In the genomic region with DNA sequence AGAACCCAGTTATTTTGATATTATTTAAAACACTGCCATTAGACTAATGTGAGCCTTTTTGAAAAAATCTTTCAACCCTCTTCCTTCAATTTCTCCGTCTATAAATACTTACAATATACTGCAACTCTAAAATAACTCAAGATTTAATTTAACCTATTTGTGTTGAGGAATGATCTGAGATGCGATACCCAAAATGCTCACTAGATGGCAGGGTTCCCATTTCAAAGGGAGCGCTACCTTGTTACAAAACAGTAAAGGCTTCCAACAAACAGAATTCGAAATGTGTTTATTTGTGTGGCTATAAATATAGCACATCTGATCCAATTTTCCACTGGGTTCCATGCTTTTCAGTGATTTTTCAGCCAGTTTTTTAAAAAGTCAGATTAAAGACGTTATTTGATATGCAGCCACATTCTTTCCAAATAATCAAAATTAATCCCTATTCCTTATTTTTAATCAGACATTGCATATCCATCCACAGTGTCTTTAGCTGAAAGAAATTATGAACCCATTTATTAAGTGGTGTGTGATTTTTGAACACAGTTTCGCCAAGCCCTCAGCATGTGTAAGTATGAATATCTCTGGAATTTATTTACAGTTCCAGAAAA, we compare ENCODE assay signal across 8 cellular contexts.
DNase-seq lines count a peak whose midpoint lies in the region; ATAC-seq and TF ChIP-seq lines count a peak whose summit lies in the region.

No MANE protein-coding gene starts in this region.

- no peaks in the 10 kb centered on the region for H3K9me3 ChIP-seq in SU-DHL-6 (ENCODE audit: insufficient read depth, low read length)

- H3K79me2 ChIP-seq in SU-DHL-6 (ENCODE audit: insufficient read depth, low read length): no peaks in the 10 kb centered on the region

- no peaks in the 10 kb centered on the region for H3K27me3 ChIP-seq in SU-DHL-6 (ENCODE audit: low read length)

- no peak overlapping the region for H3K4me3 ChIP-seq in SU-DHL-6 (ENCODE audit: insufficient read depth, low read length, poor library complexity, severe bottlenecking)

- H3K36me3 Mint-ChIP-seq in stimulated activated effector memory CD8-positive, alpha-beta T cell treated with anti-CD3 and anti-CD28 coated beads, Interleukin-12 subunit alpha, Interleukin-12 subunit beta, amount 100 ng/mL, for 72 hours: no peaks in the 10 kb centered on the region

- no peaks in the 10 kb centered on the region for H3K4me1 Mint-ChIP-seq in stimulated activated effector memory CD8-positive, alpha-beta T cell treated with anti-CD3 and anti-CD28 coated beads, Interleukin-12 subunit alpha, Interleukin-12 subunit beta, amount 100 ng/mL, for 72 hours

- DNase-seq in EH (ENCODE audit: low read depth) (peak; percentile 57), KBM-7 (peak; percentile 59), cerebellum (ENCODE audit: low spot score) (peak; percentile 24), left lobe of liver (ENCODE audit: low spot score) (no peak), GM19240 (ENCODE audit: insufficient read length, low spot score) (no peak)
- peak; percentile 7 to 62 for DNase-seq in stimulated activated effector memory CD8-positive, alpha-beta T cell treated with anti-CD3 and anti-CD28 coated beads, Interleukin-12 subunit alpha, Interleukin-12 subunit beta, amount 100 ng/mL, for 72 hours (ENCODE audit: low spot score in 2 of 2)

- H3K4me2 ChIP-seq in SU-DHL-6 (ENCODE audit: low read depth, low read length, poor library complexity, severe bottlenecking): no peak overlapping the region

- H3K9ac ChIP-seq in SU-DHL-6 (ENCODE audit: low read length): no peak overlapping the region

- H3K36me3 ChIP-seq in SU-DHL-6 (ENCODE audit: low read length): no peaks in the 10 kb centered on the region

- H3K9me2 ChIP-seq in SU-DHL-6 (replicated peaks; ENCODE audit: insufficient read depth, low read length): no peaks in the 10 kb centered on the region

- H3K9me3 Mint-ChIP-seq in stimulated activated effector memory CD8-positive, alpha-beta T cell treated with anti-CD3 and anti-CD28 coated beads, Interleukin-12 subunit alpha, Interleukin-12 subunit beta, amount 100 ng/mL, for 72 hours: no peaks in the 10 kb centered on the region

- no peak overlapping the region for H3K27ac ChIP-seq in SU-DHL-6 (ENCODE audit: low read depth, low read length)

- in situ Hi-C loops in KBM-7 (cut with MboI; ENCODE audit: low pct_unique_long_range_greater_than_20kb, low sequenced_read_pairs): no loop called here

- TF ChIP-seq CTCF in SU-DHL-6 (IDR thresholded peaks at IDR 0.05; ENCODE audit: insufficient read depth, low read length, poor library complexity, severe bottlenecking): peak; percentile 79

- no peak overlapping the region for H2AFZ ChIP-seq in SU-DHL-6 (ENCODE audit: low read depth, low read length, severe bottlenecking)

- no peak overlapping the region for H3K27ac Mint-ChIP-seq in stimulated activated effector memory CD8-positive, alpha-beta T cell treated with anti-CD3 and anti-CD28 coated beads, Interleukin-12 subunit alpha, Interleukin-12 subunit beta, amount 100 ng/mL, for 72 hours

- no peaks in the 10 kb centered on the region for H4K20me1 ChIP-seq in SU-DHL-6 (ENCODE audit: low read depth, low read length)

- ATAC-seq in GM19463 (IDR thresholded peaks at IDR 0.05; ENCODE audit: unreplicated experiment): peak; percentile 66
- ATAC-seq in left lobe of liver: peak; percentile 87
- no peak for ATAC-seq in stimulated activated effector memory CD8-positive, alpha-beta T cell treated with anti-CD3 and anti-CD28 coated beads, Interleukin-12 subunit alpha, Interleukin-12 subunit beta, amount 100 ng/mL, for 72 hours

- no peaks in the 10 kb centered on the region for H3F3A ChIP-seq in SU-DHL-6 (ENCODE audit: insufficient read depth)

- no peak overlapping the region for H3K4me3 Mint-ChIP-seq in stimulated activated effector memory CD8-positive, alpha-beta T cell treated with anti-CD3 and anti-CD28 coated beads, Interleukin-12 subunit alpha, Interleukin-12 subunit beta, amount 100 ng/mL, for 72 hours

Comparison
In these comparisons a context has a peak if more than half of its experiments do, and no peak if none do; other contexts are left out.
1. DNase-seq: peak in EH (single experiment), KBM-7 (single experiment), cerebellum (single experiment) and stimulated activated effector memory CD8-positive, alpha-beta T cell treated with anti-CD3 and anti-CD28 coated beads, Interleukin-12 subunit alpha, Interleukin-12 subunit beta, amount 100 ng/mL, for 72 hours (2 of 2); none in left lobe of liver (single experiment) and GM19240 (single experiment).